Comparison of ENCODE assay signal across 17 cellular contexts in the genomic region with DNA sequence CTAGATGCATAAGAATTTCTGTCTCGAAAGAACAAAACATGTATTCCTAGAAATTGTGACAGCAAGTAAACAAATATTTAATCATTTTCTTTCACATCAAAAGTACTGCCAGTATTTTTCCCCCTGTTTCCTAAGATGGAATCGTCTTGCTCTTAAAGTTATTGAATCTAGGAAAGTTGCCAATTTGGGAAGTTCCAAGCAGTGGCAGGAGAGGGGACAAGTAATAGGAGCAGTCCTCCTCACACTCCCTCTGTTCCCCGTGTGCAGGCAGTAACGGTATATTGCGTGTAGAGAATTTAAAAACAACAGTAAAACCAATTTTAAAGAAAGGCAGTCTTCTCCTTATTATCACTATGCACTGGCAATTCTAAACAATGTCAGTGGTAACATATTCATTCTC.
"Had no signal": no experiment of that assay in that cellular context is flagged by ENCODE, and none has a peak within 500 bp of the region (broad histone marks: within the 10 kb centered on the region; RNA-seq: fewer than 3 reads in every experiment).

No MANE protein-coding gene starts in this region.

- H3K4me1 Mint-ChIP-seq: naive B cell; naive thymus-derived CD8-positive, alpha-beta T cell had no signal

- H3K4me3 Mint-ChIP-seq: mesothelial cell of epicardium; naive B cell; naive thymus-derived CD8-positive, alpha-beta T cell had no signal

- H3K27me3 Mint-ChIP-seq: naive B cell; naive thymus-derived CD8-positive, alpha-beta T cell had no signal

- H3K36me3 Mint-ChIP-seq: mesothelial cell of epicardium; naive B cell; naive thymus-derived CD8-positive, alpha-beta T cell had no signal

- DNase-seq: dermis blood vessel endothelial cell; dorsolateral prefrontal cortex; effector CD4-positive, alpha-beta T cell; effector memory CD4-positive, alpha-beta T cell; foreskin keratinocyte; heart left ventricle; hypothalamus; left cardiac atrium; left lung; left ventricle myocardium superior; lower lobe of right lung; mesenchymal stem cell; mucosa of descending colon; naive B cell; naive thymus-derived CD8-positive, alpha-beta T cell had no signal

- H3K27ac Mint-ChIP-seq: mesothelial cell of epicardium; naive B cell; naive thymus-derived CD8-positive, alpha-beta T cell had no signal

- ATAC-seq: foreskin keratinocyte; gastroesophageal sphincter; heart left ventricle; left cardiac atrium; left lung; left ventricle myocardium superior; lower lobe of right lung; mucosa of descending colon; naive thymus-derived CD8-positive, alpha-beta T cell had no signal
